Comparison of ENCODE assay signal across 8 cellular contexts in the genomic region with DNA sequence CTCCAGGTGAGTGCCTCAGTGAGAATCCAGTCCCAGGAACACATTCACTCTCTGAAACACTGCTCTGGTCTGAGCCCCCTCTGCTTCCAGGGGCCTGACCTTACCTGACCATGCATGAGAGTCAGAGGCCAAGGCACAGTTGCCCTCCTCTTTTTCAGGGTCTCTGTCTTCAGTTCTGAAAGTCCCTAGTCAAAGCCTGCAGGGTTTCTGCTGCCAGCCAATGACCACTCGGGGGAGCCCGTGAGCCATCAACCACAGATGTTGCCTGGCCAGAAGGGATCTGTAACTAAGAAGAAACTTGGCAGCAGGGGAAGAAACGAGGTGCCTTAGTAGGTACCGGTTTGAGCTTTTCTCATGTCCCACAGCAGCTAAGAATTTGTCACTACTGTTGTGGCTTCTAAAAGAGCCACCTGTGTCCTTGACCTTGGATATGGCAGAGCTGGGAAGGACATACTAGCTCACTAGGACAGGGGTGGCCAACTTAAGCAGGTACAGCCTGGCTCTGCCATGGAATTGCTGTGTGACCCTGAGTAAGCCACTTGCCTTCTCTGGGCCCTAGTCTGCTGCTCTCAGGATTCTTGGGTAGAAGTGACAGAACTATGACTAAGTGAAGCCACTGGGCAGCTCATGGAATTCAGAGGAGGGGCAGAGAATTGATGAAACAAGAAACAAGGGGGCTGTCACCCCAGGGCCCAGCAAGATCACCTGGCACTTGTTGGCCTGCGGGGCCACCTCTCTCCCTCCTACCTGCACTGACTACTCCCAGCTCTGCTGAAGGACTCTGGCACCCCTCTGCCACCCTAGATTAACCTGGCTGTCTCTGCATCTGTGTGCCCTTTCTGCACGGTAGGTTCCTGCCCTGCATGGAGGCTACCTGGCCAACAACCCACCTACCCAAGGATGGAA.
DNase-seq lines count a peak whose midpoint lies in the region; ATAC-seq, FAIRE-seq and TF ChIP-seq lines count a peak whose summit lies in the region.

No MANE protein-coding gene starts in this region.

- H3K27me3 ChIP-seq in H7 (ENCODE audit: control insufficient read depth, insufficient read depth, low read length) (peaks cover 6% of the 10 kb centered on the region; the same call in 1 of the 2 replicates), lung (ENCODE audit: control insufficient read depth, insufficient read depth) (no peaks in the 10 kb centered on the region)

- H3K36me3 ChIP-seq in H7 (replicated peaks; ENCODE audit: control insufficient read depth, insufficient read depth, low read length) (no peaks in the 10 kb centered on the region), lung (ENCODE audit: control insufficient read depth in 2 of 2, insufficient read depth in 2 of 2, low read length in 2 of 2) (no peaks in the 10 kb centered on the region)

- H3K9me3 ChIP-seq in lung (ENCODE audit: control insufficient read depth in 2 of 2, insufficient read depth in 1 of 2, low read length in 1 of 2) = peaks cover 0 to 2% of the 10 kb centered on the region in 2 donors

- no peak for FAIRE-seq in D721Med (lab: Jason Lieb, UNC)

- ATAC-seq in lung (ENCODE audit: insufficient read depth, low FRiP score) = peak; percentile 68
- ATAC-seq in GM18873 (IDR thresholded peaks at IDR 0.05; ENCODE audit: low FRiP score, unreplicated experiment) = no peak

- H3K4me1 ChIP-seq in lung (ENCODE audit: control insufficient read depth in 2 of 2, insufficient read depth in 2 of 2, low read length in 2 of 2) = peaks cover 0 to 3% of the 10 kb centered on the region in 2 donors

- H3K4me3 ChIP-seq in H7 (ENCODE audit: insufficient read depth, low read depth, low read length) (no peak overlapping the region), lung (no peak overlapping the region)

- peak; percentile 31 for DNase-seq in D721Med (ENCODE audit: insufficient read length, low spot score)
- DNase-seq in H7 = peak; percentile 85
- DNase-seq in NCI-H2227 treated with DMSO at 0.1 percent for 48 hours (lab: John Stamatoyannopoulos, UW) = peak; percentile 71
- peak; percentile 25 to 49 for DNase-seq in activated CD4-positive, alpha-beta T cell treated with anti-CD3 and anti-CD28 coated beads, Interleukin-2, amount 50 U/mL, for 24 hours (ENCODE audit: low read depth in 1 of 2, low spot score in 1 of 2)
- DNase-seq in ecto neural progenitor cell (ENCODE audit: low spot score) = peak; percentile 88
- DNase-seq in lung (ENCODE audit: low spot score) = peak; percentile 78
- DNase-seq in stimulated activated CD8-positive, alpha-beta memory T cell treated with anti-CD3 and anti-CD28 coated beads, Interleukin-12 subunit alpha, Interleukin-12 subunit beta, amount 100 ng/mL, for 1 hour (ENCODE audit: low read depth) = peak; percentile 29

- WGBS in lung, 2 donors = 23 to 30% methylated on average over 6 of the region's 6 CpGs

- H3K27ac ChIP-seq in lung (ENCODE audit: low read depth in 1 of 2, low read length in 1 of 2) = no peak overlapping the region

- TF ChIP-seq CTCF in D721Med (IDR thresholded peaks at IDR 0.05; ENCODE audit: insufficient read depth, missing control alignments) (peak; percentile 88), lung (IDR thresholded peaks at IDR 0.05; ENCODE audit: control extremely low read depth, extremely low read depth) (peak; percentile 50)

Comparison
In these comparisons a context has a peak if more than half of its experiments do, and no peak if none do; other contexts are left out.
1. DNase-seq: peak in every context shown above with its lines; median percentile 88 in ecto neural progenitor cell; 85 in H7; 78 in lung; 71 in NCI-H2227 treated with DMSO at 0.1 percent for 48 hours; 37 in activated CD4-positive, alpha-beta T cell treated with anti-CD3 and anti-CD28 coated beads, Interleukin-2, amount 50 U/mL, for 24 hours; 31 in D721Med; 29 in stimulated activated CD8-positive, alpha-beta memory T cell treated with anti-CD3 and anti-CD28 coated beads, Interleukin-12 subunit alpha, Interleukin-12 subunit beta, amount 100 ng/mL, for 1 hour.